Comparison of ENCODE assay signal across 16 cellular contexts in genomic region chr3:183845090-183845489, GRCh38. TPM values are rescaled to one million over a fixed set of nuclear protein-coding genes. Genes with fewer than 3 reads are reported as not detected.
A peak's percentile ranks its signal among the peaks of the same experiment; 100 is the strongest.
DNase-seq lines count a peak whose midpoint lies in the region; ATAC-seq, FAIRE-seq and TF ChIP-seq lines count a peak whose summit lies in the region.
"Had no signal": no experiment of that assay in that cellular context is flagged by ENCODE, and none has a peak within 500 bp of the region (broad histone marks: within the 10 kb centered on the region; RNA-seq: fewer than 3 reads in every experiment).

No MANE protein-coding gene starts in this region.

- intact Hi-C loops in posterior vena cava (cut with DNase I): no loop called here

- peaks cover 32% of the 10 kb centered on the region for H3K36me3 Mint-ChIP-seq in activated naive CD8-positive, alpha-beta T cell treated with anti-CD3 and anti-CD28 coated beads, Interleukin-2, amount 50 U/mL, for 24 hours (ENCODE audit: low read depth)
- H3K36me3 Mint-ChIP-seq in memory B cell: peaks cover 33% of the 10 kb centered on the region

- FAIRE-seq in H54 (lab: Jason Lieb, UNC): peak; percentile 27

- H3K27me3 Mint-ChIP-seq in activated naive CD8-positive, alpha-beta T cell treated with anti-CD3 and anti-CD28 coated beads, Interleukin-2, amount 50 U/mL, for 24 hours: no peaks in the 10 kb centered on the region
- H3K27me3 Mint-ChIP-seq in memory B cell: no peaks in the 10 kb centered on the region

- H3K27ac ChIP-seq in 22Rv1: 0 out of 2 replicates have a peak overlapping the region, but pooled peaks have one; percentile 20
- H3K27ac ChIP-seq: ascending aorta, SK-N-MC had no signal

- peaks cover 12% of the 10 kb centered on the region for H3K4me1 Mint-ChIP-seq in activated naive CD8-positive, alpha-beta T cell treated with anti-CD3 and anti-CD28 coated beads, Interleukin-2, amount 50 U/mL, for 24 hours
- no peaks in the 10 kb centered on the region for H3K4me1 Mint-ChIP-seq in memory B cell
- H3K4me1 Mint-ChIP-seq: nephron had no signal

- no peak overlapping the region for H3K4me3 Mint-ChIP-seq in activated naive CD8-positive, alpha-beta T cell treated with anti-CD3 and anti-CD28 coated beads, Interleukin-2, amount 50 U/mL, for 24 hours
- H3K4me3 Mint-ChIP-seq in memory B cell: no peak overlapping the region
- H3K4me3 Mint-ChIP-seq: nephron had no signal

- TF ChIP-seq CTCF in 22Rv1 (IDR thresholded peaks at IDR 0.05): no peak

- no peak for ATAC-seq in activated naive CD8-positive, alpha-beta T cell treated with anti-CD3 and anti-CD28 coated beads, Interleukin-2, amount 50 U/mL, for 24 hours
- ATAC-seq in memory B cell (ENCODE audit: low read depth) (no peak), HG03354 (IDR thresholded peaks at IDR 0.05; ENCODE audit: poor library complexity, severe bottlenecking, unreplicated experiment) (no peak), GM18505 (IDR thresholded peaks at IDR 0.05; ENCODE audit: unreplicated experiment) (no peak)

- H3K27ac Mint-ChIP-seq in activated naive CD8-positive, alpha-beta T cell treated with anti-CD3 and anti-CD28 coated beads, Interleukin-2, amount 50 U/mL, for 24 hours: peak overlapping the region; percentile 50
- H3K27ac Mint-ChIP-seq in memory B cell: peak overlapping the region; percentile 35

- H3K9me3 Mint-ChIP-seq in activated naive CD8-positive, alpha-beta T cell treated with anti-CD3 and anti-CD28 coated beads, Interleukin-2, amount 50 U/mL, for 24 hours: no peaks in the 10 kb centered on the region
- no peaks in the 10 kb centered on the region for H3K9me3 Mint-ChIP-seq in memory B cell
- H3K9me3 Mint-ChIP-seq: nephron had no signal

- DNase-seq in H54 (ENCODE audit: insufficient read length, low spot score) (no peak), memory B cell (ENCODE audit: low spot score in 2 of 2) (no peak), posterior vena cava (ENCODE audit: low spot score) (no peak)
- no peak for DNase-seq in activated naive CD8-positive, alpha-beta T cell treated with anti-CD3 and anti-CD28 coated beads, Interleukin-2, amount 50 U/mL, for 24 hours
- DNase-seq in NK-92 treated with Interleukin-12 subunit alpha and Interleukin-12 subunit beta, amount 100 ng/mL, for 24 hours (lab: John Stamatoyannopoulos, UW): no peak
- DNase-seq: activated CD4-positive, alpha-beta T cell treated with anti-CD3 and anti-CD28 coated beads, Interleukin-2, amount 50 U/mL, for 4 hours; BE2C; NCI-H2029; NCI-H524; stimulated activated CD4-positive, alpha-beta T cell treated with anti-CD3 and anti-CD28 coated beads, Interleukin-15, amount 100 ng/mL, for 24 hours had no signal

- TF ChIP-seq POLR2A in H54 (IDR thresholded peaks at IDR 0.05; ENCODE audit: low read depth, low read length) (no peak), GM18505 (IDR thresholded peaks at IDR 0.05; ENCODE audit: borderline replicate concordance, extremely low read depth, insufficient read depth, insufficient read length) (no peak)

RNA-seq across cellular contexts. Expression of gene MAP6D1, which starts 19.7 kb away (rescaled TPM):
- total RNA-seq in posterior vena cava: 1 to 10 TPM in 1 of 2 donors, not detected in 1; 1.4 TPM
- total RNA-seq: ascending aorta had no signal

RNA-seq across cellular contexts. Expression of gene PARL, which starts 39.6 kb away (rescaled TPM):
- 10 to 100 TPM; 57.8 to 60.7 TPM for total RNA-seq in posterior vena cava
